Comparison of ENCODE assay signal across 1 cellular context in the genomic region with DNA sequence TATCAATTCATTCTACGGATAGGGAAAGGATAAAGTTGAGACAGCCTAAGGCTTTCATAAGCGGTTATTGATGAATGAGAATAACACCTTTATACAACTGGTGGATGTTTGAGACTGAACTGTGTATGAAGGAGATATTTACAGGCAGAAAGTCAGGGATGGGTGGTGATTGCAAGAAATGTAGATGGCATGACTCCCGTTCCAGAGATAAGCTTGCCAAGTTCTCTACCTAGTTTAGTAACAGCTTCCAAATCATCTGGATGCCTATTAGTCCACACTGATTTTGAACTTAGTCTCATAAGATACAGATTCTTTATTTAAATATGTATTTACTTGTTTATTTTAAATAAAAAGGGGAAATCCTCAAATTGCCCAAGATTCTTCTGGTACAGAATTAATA.
TF ChIP-seq lines count a peak whose summit lies in the region.

No MANE protein-coding gene starts in this region.

TF ChIP-seq in WTC11, 78 proteins besides CTCF, POLR2A, EP300 and RAD21 (continued from another document):
- TF ChIP-seq, protein P1, sequence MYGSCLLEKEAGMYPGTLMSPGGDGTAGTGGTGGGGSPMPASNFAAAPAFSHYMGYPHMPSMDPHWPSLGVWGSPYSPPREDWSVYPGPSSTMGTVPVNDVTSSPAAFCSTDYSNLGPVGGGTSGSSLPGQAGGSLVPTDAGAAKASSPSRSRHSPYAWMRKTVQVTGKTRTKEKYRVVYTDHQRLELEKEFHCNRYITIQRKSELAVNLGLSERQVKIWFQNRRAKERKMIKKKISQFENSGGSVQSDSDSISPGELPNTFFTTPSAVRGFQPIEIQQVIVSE (CRISPR knock-in tag; IDR thresholded peaks at IDR 0.05; ENCODE audit: borderline replicate concordance) = no peak
- TF ChIP-seq RELA (CRISPR knock-in tag; IDR thresholded peaks at IDR 0.05; ENCODE audit: borderline replicate concordance) (no peak), CREB1 (CRISPR knock-in tag; IDR thresholded peaks at IDR 0.05) (no peak), ZNF532 (CRISPR knock-in tag; IDR thresholded peaks at IDR 0.05; ENCODE audit: borderline replicate concordance) (no peak)
TF ChIP-seq in WTC11: peak in this region for 0.
